In genomic region chr2:64939332-64939917, GRCh38 we compare ENCODE assay signal across 11 cellular contexts. TPM values are rescaled to one million over a fixed set of nuclear protein-coding genes. Genes with fewer than 3 reads are reported as not detected.
DNase-seq lines count a peak whose midpoint lies in the region; ATAC-seq and TF ChIP-seq lines count a peak whose summit lies in the region.
"Had no signal": no experiment of that assay in that cellular context is flagged by ENCODE, and none has a peak within 500 bp of the region (broad histone marks: within the 10 kb centered on the region; RNA-seq: fewer than 3 reads in every experiment).

No MANE protein-coding gene starts in this region.

- H3K4me1 ChIP-seq in liver (ENCODE audit: control insufficient read depth in 4 of 4, insufficient read depth in 4 of 4, low read length in 3 of 4), result peaks cover 8 to 29% (median 19%) of the 10 kb centered on the region in 4 donors
- no peaks in the 10 kb centered on the region for H3K4me1 ChIP-seq in breast epithelium
- H3K4me1 ChIP-seq: uterus had no signal

- H3K27ac ChIP-seq in liver (ENCODE audit: low read depth in 1 of 2, low read length in 2 of 2) (no peak overlapping the region), breast epithelium (no peak overlapping the region)
- H3K27ac ChIP-seq: uterus had no signal

- H3K9ac ChIP-seq in liver (ENCODE audit: low read depth in 1 of 2, low read length in 2 of 2), result no peak overlapping the region

- WGBS in liver, result 71% methylated on average over 12 of the region's 12 CpGs

- no peaks in the 10 kb centered on the region for H3K27me3 ChIP-seq in liver (ENCODE audit: control insufficient read depth in 4 of 4, insufficient read depth in 4 of 4, low read length in 3 of 4)
- H3K27me3 ChIP-seq in breast epithelium, result no peaks in the 10 kb centered on the region
- H3K27me3 ChIP-seq: uterus had no signal

- H3K9me3 ChIP-seq in liver (ENCODE audit: control insufficient read depth in 4 of 4, low read length in 3 of 4) (no peaks in the 10 kb centered on the region), breast epithelium (no peaks in the 10 kb centered on the region)
- H3K9me3 ChIP-seq: uterus had no signal

- TF ChIP-seq RAD21 in liver (IDR thresholded peaks at IDR 0.05), result no peak

- peak; percentile 46 for ATAC-seq in GM18511 (IDR thresholded peaks at IDR 0.05; ENCODE audit: unreplicated experiment)
- ATAC-seq in GM21526 (IDR thresholded peaks at IDR 0.05; ENCODE audit: low FRiP score, unreplicated experiment), result peak; percentile 41
- peak; percentile 35 for ATAC-seq in HG03469 (IDR thresholded peaks at IDR 0.05; ENCODE audit: unreplicated experiment)

- no peak for TF ChIP-seq CTCF in liver (IDR thresholded peaks at IDR 0.05; ENCODE audit: low read depth, low read length, missing input control)
- TF ChIP-seq CTCF in foreskin fibroblast (IDR thresholded peaks at IDR 0.05; ENCODE audit: low read depth, low read length), result no peak
- TF ChIP-seq CTCF in breast epithelium (IDR thresholded peaks at IDR 0.05), result no peak

- H3K4me3 ChIP-seq in liver (ENCODE audit: low read depth in 1 of 3, low read length in 3 of 3) (no peak overlapping the region), foreskin fibroblast (ENCODE audit: low read depth in 1 of 2, low read length in 2 of 2) (no peak overlapping the region), breast epithelium (no peak overlapping the region)
- H3K4me3 ChIP-seq: uterus had no signal

- intact Hi-C loops in breast epithelium (cut with DNase I; ENCODE audit: low total_unique reads), result no loop called here

- DNase-seq in NCI-H1105 (lab: John Stamatoyannopoulos, UW), result no peak
- no peak for DNase-seq in foreskin fibroblast
- DNase-seq in COLO829 (ENCODE audit: low spot score), result no peak
- DNase-seq in breast epithelium (ENCODE audit: low spot score in 2 of 2), result no peak
- DNase-seq: NCI-H524; stimulated activated CD4-positive, alpha-beta T cell treated with anti-CD3 and anti-CD28 coated beads, Interleukin-2, amount 100 ng/mL, for 24 hours; uterus had no signal

- no peak for TF ChIP-seq POLR2A in breast epithelium (IDR thresholded peaks at IDR 0.05)

- H3K36me3 ChIP-seq in liver (ENCODE audit: control insufficient read depth in 4 of 4, insufficient read depth in 3 of 4, low read depth in 1 of 4, low read length in 3 of 4) (no peaks in the 10 kb centered on the region), breast epithelium (no peaks in the 10 kb centered on the region)
- H3K36me3 ChIP-seq: uterus had no signal

TF ChIP-seq in liver, 16 proteins besides CTCF, POLR2A, EP300 and RAD21:
- TF ChIP-seq RXRA (IDR thresholded peaks at IDR 0.05) (peak in 1 of 2 donors; percentile 8), GABPA (IDR thresholded peaks at IDR 0.05 in 1 of 2, conservative IDR thresholded peaks at IDR 0.05 in 1 of 2) (no peak), FOXA2 (IDR thresholded peaks at IDR 0.05) (no peak), HNF4A (conservative IDR thresholded peaks at IDR 0.05) (peak; percentile 40 to 54), ATF3 (IDR thresholded peaks at IDR 0.05) (no peak), JUND (IDR thresholded peaks at IDR 0.05) (no peak), EGR1 (IDR thresholded peaks at IDR 0.05; ENCODE audit: low read depth in 2 of 2) (no peak), REST (IDR thresholded peaks at IDR 0.05) (no peak), ZBTB33 (IDR thresholded peaks at IDR 0.05) (no peak)

RNA-seq across cellular contexts. Expression of gene SLC1A4, which starts 49.8 kb away (rescaled TPM):
- 10 to 100 TPM in 1 of 2 donors, 1 to 10 TPM in 1; 8.8 to 23.4 TPM for total RNA-seq in liver
- polyA plus RNA-seq in liver, result 10 to 100 TPM in 1 of 2 donors, 1 to 10 TPM in 1; 3.4 to 10.5 TPM
- 10 to 100 TPM in 2 of 3 donors, 1 to 10 TPM in 1; 9.1 to 31.5 (median 11.4) TPM for total RNA-seq in breast epithelium
